In genomic region chr7:131546583-131547111, GRCh38 we compare ENCODE assay signal across 8 cellular contexts. TPM values are rescaled to one million over a fixed set of nuclear protein-coding genes. Genes with fewer than 3 reads are reported as not detected.
DNase-seq lines count a peak whose midpoint lies in the region; ATAC-seq and TF ChIP-seq lines count a peak whose summit lies in the region.

No MANE protein-coding gene starts in this region.

- ATAC-seq in omental fat pad (ENCODE audit: low FRiP score): no peak
- no peak for ATAC-seq in GM18511 (IDR thresholded peaks at IDR 0.05; ENCODE audit: unreplicated experiment)
- no peak for ATAC-seq in GM19455 (IDR thresholded peaks at IDR 0.05; ENCODE audit: unreplicated experiment)

- H3K4me3 ChIP-seq in fibroblast of pulmonary artery (replicated peaks; ENCODE audit: low read depth, low read length): no peak overlapping the region

- DNase-seq in COLO829 (ENCODE audit: low spot score): peak; percentile 79
- DNase-seq in HuH-7.5 (ENCODE audit: low spot score): peak; percentile 61
- DNase-seq in activated CD4-positive, alpha-beta T cell treated with anti-CD3 and anti-CD28 coated beads for 48 hours: peak; percentile 72
- DNase-seq in fibroblast of pulmonary artery (ENCODE audit: low read depth): peak; percentile 18
- DNase-seq in stimulated activated CD4-positive, alpha-beta T cell treated with anti-CD3 and anti-CD28 coated beads, Interleukin-15, amount 100 ng/mL, for 24 hours: peak; percentile 63
- no peak for DNase-seq in omental fat pad (ENCODE audit: low spot score)

- TF ChIP-seq CTCF in fibroblast of pulmonary artery (IDR thresholded peaks at IDR 0.05; ENCODE audit: low read length, missing control alignments) (peak; percentile 67), omental fat pad (IDR thresholded peaks at IDR 0.05) (peak in 1 of 3 donors; percentile 34)

RNA-seq across cellular contexts. Expression of gene PODXL, which starts 9.8 kb away (rescaled TPM):
- 100 to 1,000 TPM in 1 of 4 donors, 10 to 100 TPM in 3; 40.0 to 102 (median 71.6) TPM for total RNA-seq in omental fat pad
